In the genomic region with DNA sequence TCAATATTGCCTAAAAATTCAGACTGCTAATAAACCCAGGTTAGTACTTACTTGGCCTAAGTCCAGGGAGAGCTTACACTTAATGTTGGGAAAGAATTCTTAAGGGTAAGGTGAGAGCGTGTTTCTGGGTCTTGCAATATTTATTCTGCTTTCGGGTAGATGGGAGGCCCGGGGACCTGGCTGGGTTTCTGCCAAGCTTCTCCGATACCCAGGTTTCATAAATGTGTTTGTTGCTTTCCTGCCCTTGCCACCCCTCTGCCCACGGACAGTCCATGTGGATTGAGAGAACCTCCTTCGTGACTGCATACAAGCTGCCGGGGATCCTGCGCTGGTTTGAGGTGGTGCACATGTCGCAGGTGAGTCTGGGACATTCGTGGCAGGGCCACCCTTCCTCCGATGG, we compare ENCODE assay signal across 18 cellular contexts. TPM values are rescaled to one million over a fixed set of nuclear protein-coding genes. Genes with fewer than 3 reads are reported as not detected.
A peak's percentile ranks its signal among the peaks of the same experiment; 100 is the strongest.
DNase-seq lines count a peak whose midpoint lies in the region; ATAC-seq and TF ChIP-seq lines count a peak whose summit lies in the region.
"Had no signal": no experiment of that assay in that cellular context is flagged by ENCODE, and none has a peak within 500 bp of the region (broad histone marks: within the 10 kb centered on the region; RNA-seq: fewer than 3 reads in every experiment).

No MANE protein-coding gene starts in this region.

- H3K4me3 ChIP-seq in GM23248 (no peak overlapping the region), coronary artery (no peak overlapping the region), lower lobe of right lung (no peak overlapping the region), sigmoid colon (no peak overlapping the region)
- H3K4me3 ChIP-seq: BLaER1 treated with 17β-estradiol and CSF1 and Interleukin-3, amounts not matched to agents 10 nM and 100 nM had no signal

- in situ Hi-C loops in GM23248 (cut with MboI), result no loop called here

- no peak overlapping the region for H3K27ac ChIP-seq in GM23248
- no peak overlapping the region for H3K27ac ChIP-seq in coronary artery
- H3K27ac ChIP-seq in lower lobe of right lung, result no peak overlapping the region
- H3K27ac ChIP-seq in sigmoid colon, result no peak overlapping the region
- H3K27ac ChIP-seq: BLaER1 treated with 17β-estradiol and CSF1 and Interleukin-3, amounts not matched to agents 10 nM and 100 nM had no signal

- no peaks in the 10 kb centered on the region for H3K27me3 ChIP-seq in GM23248 (replicated peaks; ENCODE audit: insufficient read depth)
- H3K27me3 ChIP-seq in lower lobe of right lung (ENCODE audit: low read depth), result no peaks in the 10 kb centered on the region
- H3K27me3 ChIP-seq in sigmoid colon, result no peaks in the 10 kb centered on the region
- H3K27me3 ChIP-seq: BLaER1 treated with 17β-estradiol and CSF1 and Interleukin-3, amounts not matched to agents 10 nM and 100 nM had no signal

- no peak overlapping the region for H3K9ac ChIP-seq in GM23248
- H3K9ac ChIP-seq: BLaER1 treated with 17β-estradiol and CSF1 and Interleukin-3, amounts not matched to agents 10 nM and 100 nM had no signal

- TF ChIP-seq CTCF in coronary artery (IDR thresholded peaks at IDR 0.05) (no peak), lower lobe of right lung (IDR thresholded peaks at IDR 0.05) (no peak), sigmoid colon (IDR thresholded peaks at IDR 0.05) (no peak)

- WGBS in GM23248 (ENCODE audit: low coverage in 1 of 2, low lambda C conversion rate in 2 of 2, missing lambda C conversion rate in 2 of 2), 2 experiments, result 82 to 83% methylated on average over 11 of the region's 11 CpGs
- 89 to 93% methylated on average over 11 of the region's 11 CpGs for WGBS in sigmoid colon, 2 donors

- H3K9me2 ChIP-seq in GM23248 (ENCODE audit: insufficient read depth), result no peaks in the 10 kb centered on the region

- intact Hi-C loops in lower lobe of right lung (cut with DNase I), result no loop called here
- intact Hi-C loops in sigmoid colon (cut with DNase I), result no loop called here

- no peaks in the 10 kb centered on the region for H4K20me1 ChIP-seq in GM23248 (ENCODE audit: insufficient read depth)
- H4K20me1 ChIP-seq: BLaER1 treated with 17β-estradiol and CSF1 and Interleukin-3, amounts not matched to agents 10 nM and 100 nM had no signal

- TF ChIP-seq POLR2A in sigmoid colon (IDR thresholded peaks at IDR 0.05), result no peak

- DNase-seq in GM23248, result peak; percentile 7
- peak; percentile 40 for DNase-seq in coronary artery (ENCODE audit: low spot score)
- peak; percentile 66 for DNase-seq in lower lobe of right lung
- peak; percentile 56 for DNase-seq in sigmoid colon
- DNase-seq: ACHN; Calu3; CD4-positive, CD25-positive, alpha-beta regulatory T cell; DMS 273 treated with DMSO at 0.1 percent for 48 hours; GOT3; H9 had no signal

- H2AFZ ChIP-seq in GM23248, result no peak overlapping the region

- H3F3A ChIP-seq in GM23248 (ENCODE audit: insufficient read depth), result no peaks in the 10 kb centered on the region

- no peaks in the 10 kb centered on the region for H3K36me3 ChIP-seq in GM23248 (ENCODE audit: low read depth)
- H3K36me3 ChIP-seq in lower lobe of right lung, result peaks cover 9% of the 10 kb centered on the region
- no peaks in the 10 kb centered on the region for H3K36me3 ChIP-seq in sigmoid colon

- H3K9me3 ChIP-seq in GM23248 (ENCODE audit: low read depth), result no peaks in the 10 kb centered on the region
- peaks cover 4% of the 10 kb centered on the region for H3K9me3 ChIP-seq in lower lobe of right lung
- no peaks in the 10 kb centered on the region for H3K9me3 ChIP-seq in sigmoid colon

- no peaks in the 10 kb centered on the region for H3K4me1 ChIP-seq in GM23248 (ENCODE audit: insufficient read depth)
- H3K4me1 ChIP-seq in lower lobe of right lung, result no peaks in the 10 kb centered on the region
- H3K4me1 ChIP-seq in sigmoid colon, result no peaks in the 10 kb centered on the region
- H3K4me1 ChIP-seq: BLaER1 treated with 17β-estradiol and CSF1 and Interleukin-3, amounts not matched to agents 10 nM and 100 nM had no signal

- no peaks in the 10 kb centered on the region for H3K79me2 ChIP-seq in GM23248 (ENCODE audit: insufficient read depth)

- no peak for TF ChIP-seq EP300 in sigmoid colon (IDR thresholded peaks at IDR 0.05)

- H3K4me2 ChIP-seq in GM23248 (ENCODE audit: unreplicated experiment), result no peak overlapping the region
- H3K4me2 ChIP-seq: BLaER1 treated with 17β-estradiol and CSF1 and Interleukin-3, amounts not matched to agents 10 nM and 100 nM had no signal

- ATAC-seq in lower lobe of right lung (peak; percentile 74 to 83), HG03571 (IDR thresholded peaks at IDR 0.05; ENCODE audit: unreplicated experiment) (no peak), GM21529 (IDR thresholded peaks at IDR 0.05; ENCODE audit: unreplicated experiment) (no peak), GM18511 (IDR thresholded peaks at IDR 0.05; ENCODE audit: unreplicated experiment) (no peak), HG03095 (IDR thresholded peaks at IDR 0.05; ENCODE audit: unreplicated experiment) (no peak)
- ATAC-seq: HepG2 had no signal

RNA-seq across cellular contexts. Expression of a gene that starts 48.4 kb away (rescaled TPM):
- not detected in 2 replicates for total RNA-seq in GM23248 (2014; rRNA removed; shearing (Covaris generic))
- polyA plus RNA-seq in GM23248 (2016; fragmentation: Nextera tagmentation; extraction: Ambion mirVana) (not detected in 2 replicates), sigmoid colon (under 1 TPM in 1 of 3 donors, not detected in 2; 0.06 TPM)
- total RNA-seq in lower lobe of right lung (not detected), sigmoid colon (not detected)
- total RNA-seq: A172; Calu3; CD4-positive, CD25-positive, alpha-beta regulatory T cell; Daoy; H9; HepG2 had no signal
- polyA plus RNA-seq: CD4-positive, CD25-positive, alpha-beta regulatory T cell; HepG2 had no signal

Comparison
In these comparisons a context has a peak if more than half of its experiments do, and no peak if none do; other contexts are left out.
1. DNase-seq: peak in every context shown above with its lines; median percentile 66 in lower lobe of right lung; 56 in sigmoid colon; 40 in coronary artery; 7 in GM23248.
2. ATAC-seq: peak in lower lobe of right lung (2 of 2); none in HG03571 (single experiment), GM21529 (single experiment), GM18511 (single experiment) and HG03095 (single experiment).